Comparison of ENCODE assay signal across 22 cellular contexts in genomic region chr12:125256537-125256936, GRCh38.
"Had no signal": no experiment of that assay in that cellular context is flagged by ENCODE, and none has a peak within 500 bp of the region (broad histone marks: within the 10 kb centered on the region; RNA-seq: fewer than 3 reads in every experiment).

No MANE protein-coding gene starts in this region.

- DNase-seq: cortex of kidney; effector CD8-positive, alpha-beta T cell; effector memory CD8-positive, alpha-beta T cell; endodermal cell; erythroblast; esophagus squamous epithelium; foreskin fibroblast; foreskin melanocyte; gastrocnemius medialis; glutamatergic neuron; head of caudate nucleus; heart right ventricle; hippocampal formation; left cardiac atrium; left lung; left ventricle myocardium superior; lower lobe of right lung; mesenchymal stem cell; mucosa of descending colon; naive B cell; naive thymus-derived CD8-positive, alpha-beta T cell had no signal

- ATAC-seq: effector memory CD8-positive, alpha-beta T cell; esophagus mucosa; gastrocnemius medialis; heart right ventricle; left cardiac atrium; left lung; left ventricle myocardium superior; lower lobe of right lung; mucosa of descending colon; naive thymus-derived CD8-positive, alpha-beta T cell had no signal
